20 cellular contexts compared by ENCODE assay signal in genomic region chr6:143642403-143642802, GRCh38.
"Had no signal": no experiment of that assay in that cellular context is flagged by ENCODE, and none has a peak within 500 bp of the region (broad histone marks: within the 10 kb centered on the region; RNA-seq: fewer than 3 reads in every experiment).

No MANE protein-coding gene starts in this region.

- H3K4me1 ChIP-seq: parathyroid adenoma, prostate gland, transverse colon had no signal

- DNase-seq: effector CD4-positive, alpha-beta T cell; glutamatergic neuron; left colon; left ventricle myocardium superior; mesenchymal stem cell; naive B cell; stimulated activated CD4-positive, alpha-beta T cell treated with anti-CD3 and anti-CD28 coated beads, Interleukin-2, amount 100 ng/mL, for 24 hours; stimulated activated CD4-positive, alpha-beta T cell treated with anti-CD3 and anti-CD28 coated beads, Interleukin-4, amount 100 ng/mL, for 4 hours; stimulated activated naive B cell treated with anti-CD40 and anti-IgM and Interleukin-4, amounts not matched to agents 10 μg/mL and 1 μg/mL and 100 μg/mL, for 72 hours; stimulated activated naive CD8-positive, alpha-beta T cell treated with anti-CD3 and anti-CD28 coated beads, Interleukin-15, amount 100 ng/mL, for 72 hours; substantia nigra; transverse colon had no signal

- H3K27ac ChIP-seq: coronary artery, gastroesophageal sphincter, parathyroid adenoma, skin epidermis, thoracic aorta, transverse colon had no signal

- H2AFZ ChIP-seq: parathyroid adenoma had no signal

- H3K36me3 ChIP-seq: gastroesophageal sphincter, prostate gland, thoracic aorta, transverse colon had no signal

- ATAC-seq: gastroesophageal sphincter; left colon; left ventricle myocardium superior; sciatic nerve; stimulated activated naive B cell treated with anti-CD40 and anti-IgM and Interleukin-4, amounts not matched to agents 10 μg/mL and 1 μg/mL and 100 μg/mL, for 72 hours; stimulated activated naive CD8-positive, alpha-beta T cell treated with anti-CD3 and anti-CD28 coated beads, Interleukin-15, amount 100 ng/mL, for 72 hours had no signal

- H3K9ac ChIP-seq: parathyroid adenoma had no signal

- H3K9me3 ChIP-seq: gastroesophageal sphincter, prostate gland, thoracic aorta, transverse colon had no signal

- H3K27me3 ChIP-seq: gastroesophageal sphincter, transverse colon had no signal

- H3K4me3 ChIP-seq: coronary artery, gastroesophageal sphincter, lung, prostate gland, skin epidermis, thoracic aorta, transverse colon had no signal
